Comparison of ENCODE assay signal across 11 cellular contexts in genomic region chr3:46095307-46095706, GRCh38.
DNase-seq lines count a peak whose midpoint lies in the region; ATAC-seq, FAIRE-seq and TF ChIP-seq lines count a peak whose summit lies in the region.
"Had no signal": no experiment of that assay in that cellular context is flagged by ENCODE, and none has a peak within 500 bp of the region (broad histone marks: within the 10 kb centered on the region; RNA-seq: fewer than 3 reads in every experiment).

No MANE protein-coding gene starts in this region.

- H2AFZ ChIP-seq in K562 (ENCODE audit: low read depth, low read length): no peak overlapping the region

- ATAC-seq in GM18502 (IDR thresholded peaks at IDR 0.05; ENCODE audit: poor library complexity, unreplicated experiment) (peak; percentile 62), GM21528 (IDR thresholded peaks at IDR 0.05; ENCODE audit: low FRiP score, unreplicated experiment) (peak; percentile 50), HG03432 (IDR thresholded peaks at IDR 0.05; ENCODE audit: unreplicated experiment) (peak; percentile 53), K562 (no peak)
- ATAC-seq: PC-3 had no signal

- no peaks in the 10 kb centered on the region for H3K79me2 ChIP-seq in K562 (ENCODE audit: control insufficient read depth, insufficient read depth, low read length)

- H3K4me1 ChIP-seq in K562 (replicated peaks in 1 of 2; ENCODE audit: control insufficient read depth in 2 of 2, insufficient read depth in 2 of 2, low read length in 2 of 2): no peaks in the 10 kb centered on the region; a peak in 1 of 5 replicates
- H3K4me1 ChIP-seq: pancreas had no signal

- intact Hi-C loops in K562 (cut with micrococcal nuclease) (no loop called here), cardiac septum (cut with DNase I) (no loop called here)

- no peak overlapping the region for H3K4me2 ChIP-seq in K562 (ENCODE audit: insufficient read depth, low read length)

- CTCF ChIA-PET in K562 (lab: Yijun Ruan, JAX; ENCODE audit: low intra/inter-chr PET ratio): interaction anchor here (0.6 kb wide), 1 partner anchor 9 kb away, joined by 3 read pairs; no protein-coding TSS in a partner anchor

- POLR2A ChIA-PET in K562 (lab: Yijun Ruan, JAX): interaction anchor here (0.5 to 1.0 kb wide), 3 partner anchors 12 to 326 kb away, joined by 3 read pairs; no protein-coding TSS in a partner anchor

- no peak for TF ChIP-seq RAD21 in K562 (CRISPR knock-in tag; conservative IDR thresholded peaks at IDR 0.05 in 1 of 2, IDR thresholded peaks at IDR 0.05 in 1 of 2)

- H3K9me3 ChIP-seq in K562 (replicated peaks; ENCODE audit: control insufficient read depth, insufficient read depth, low read depth, low read length): no peaks in the 10 kb centered on the region
- H3K9me3 ChIP-seq: pancreas had no signal

- no peak overlapping the region for H3K9ac ChIP-seq in K562 (ENCODE audit: insufficient read depth in 1 of 2, low read depth in 2 of 2, low read length in 2 of 2)

- DNase-seq in K562 (ENCODE audit: extremely low read depth in 1 of 4, low spot score in 3 of 4): no peak
- DNase-seq in NCI-H2029 treated with DMSO at 0.1 percent for 48 hours (lab: John Stamatoyannopoulos, UW): no peak
- DNase-seq in NCI-H69 (lab: John Stamatoyannopoulos, UW): no peak
- no peak for DNase-seq in OCI-M2 (lab: John Stamatoyannopoulos, UW; ENCODE audit: unreplicated experiment)
- no peak for DNase-seq in cardiac septum (ENCODE audit: low spot score)
- DNase-seq: DMS 273 treated with DMSO at 0.1 percent for 48 hours, pancreas, PC-3 had no signal

- H3K9me1 ChIP-seq in K562 (ENCODE audit: control insufficient read depth, insufficient read depth, low read length): no peaks in the 10 kb centered on the region

- WGBS in K562 (ENCODE audit: insufficient coverage, low coverage, missing lambda C conversion rate): 0% methylated on average over 5 of the region's 5 CpGs

- FAIRE-seq in K562 (lab: Jason Lieb, UNC): no peak
- FAIRE-seq: pancreas had no signal

- H3K4me3 ChIP-seq in K562: no peak overlapping the region
- H3K4me3 ChIP-seq: pancreas had no signal

- TF ChIP-seq EP300 in K562 (IDR thresholded peaks at IDR 0.05; ENCODE audit: low read length): no peak

- H3K27me3 ChIP-seq in K562 (ENCODE audit: control insufficient read depth in 2 of 2, insufficient read depth in 2 of 2, low read length in 2 of 2): peaks cover 12 to 24% of the 10 kb centered on the region in 2 experiments; a peak in 3 of 5 replicates
- H3K27me3 ChIP-seq: pancreas had no signal

- H3K36me3 ChIP-seq in K562 (ENCODE audit: control insufficient read depth, insufficient read depth, low read length): no peaks in the 10 kb centered on the region
- H3K36me3 ChIP-seq: pancreas had no signal

- no peak for TF ChIP-seq CTCF in K562 (IDR thresholded peaks at IDR 0.05 in 2 of 3, conservative IDR thresholded peaks at IDR 0.05 in 1 of 3; ENCODE audit: insufficient read depth in 2 of 3, low read depth in 1 of 3, low read length in 3 of 3)

- no peak overlapping the region for H3K27ac ChIP-seq in K562 (ENCODE audit: extremely low read depth, low read depth, low read length)
- H3K27ac ChIP-seq: pancreas had no signal

- no peaks in the 10 kb centered on the region for H4K20me1 ChIP-seq in K562 (replicated peaks; ENCODE audit: control insufficient read depth, insufficient read depth, low read length)

- BruUV-seq in K562 (replicated peaks; lab: Mats Ljungman, UMichigan): no TSS peak

- in situ Hi-C loops in K562 (cut with MboI): no loop called here

- TF ChIP-seq POLR2A in K562 (conservative IDR thresholded peaks at IDR 0.05): no peak

TF ChIP-seq in K562, 482 proteins besides CTCF, POLR2A, EP300 and RAD21:
- peak; percentile 88 for TF ChIP-seq SPI1 (IDR thresholded peaks at IDR 0.05; ENCODE audit: borderline replicate concordance, low read depth, low read length)
- no peak for TF ChIP-seq RREB1 (CRISPR knock-in tag; IDR thresholded peaks at IDR 0.05)
- no peak for TF ChIP-seq ZNF512 (tag; IDR thresholded peaks at IDR 0.05)
- no peak for TF ChIP-seq ZNF707 (CRISPR knock-in tag; conservative IDR thresholded peaks at IDR 0.05)
